Comparison of ENCODE assay signal across 36 cellular contexts in the genomic region with DNA sequence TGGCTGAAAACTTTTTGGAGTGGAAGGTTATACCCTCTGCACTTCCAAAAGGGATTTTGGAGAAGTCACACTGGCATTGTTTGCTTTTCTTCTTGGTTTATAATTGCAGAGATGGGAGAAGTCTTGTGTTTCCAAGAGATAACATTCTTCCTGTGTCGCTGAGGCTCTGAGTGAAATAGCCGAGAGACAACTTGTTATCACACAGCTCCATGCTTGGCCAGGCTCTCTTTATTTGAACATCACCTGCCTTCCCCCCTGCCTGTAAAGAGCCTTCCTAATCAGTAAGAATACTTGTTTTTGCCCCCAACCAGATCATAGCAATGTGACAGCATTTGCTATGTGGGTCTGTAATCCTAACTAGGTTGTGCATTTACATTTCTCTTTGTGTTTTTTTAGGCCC.
"Had no signal": no experiment of that assay in that cellular context is flagged by ENCODE, and none has a peak within 500 bp of the region (broad histone marks: within the 10 kb centered on the region; RNA-seq: fewer than 3 reads in every experiment).

No MANE protein-coding gene starts in this region.

- H3K27me3 ChIP-seq: ascending aorta, cardiac muscle cell had no signal

- DNase-seq: activated CD4-positive, alpha-beta memory T cell treated with anti-CD3 and anti-CD28 coated beads, Interleukin-2, amount 10 ng/mL, durations not matched to agents 7 days and 5 days; activated CD4-positive, alpha-beta T cell treated with anti-CD3 and anti-CD28 coated beads for 1 hour; activated CD4-positive, alpha-beta T cell treated with anti-CD3 and anti-CD28 coated beads for 36 hours; activated CD4-positive, alpha-beta T cell treated with anti-CD3 and anti-CD28 coated beads for 48 hours; activated CD4-positive, alpha-beta T cell treated with anti-CD3 and anti-CD28 coated beads, Interleukin-2, amount 10 ng/mL, durations not matched to agents 7 days and 5 days; activated CD4-positive, alpha-beta T cell treated with anti-CD3 and anti-CD28 coated beads, Interleukin-2, amount 50 U/mL, for 48 hours; activated CD4-positive, CD25-positive, alpha-beta regulatory T cell; activated CD8-positive, alpha-beta memory T cell treated with anti-CD3 and anti-CD28 coated beads, Interleukin-2, amount 50 U/mL, for 4 hours; activated effector memory CD4-positive, alpha-beta T cell treated with Interleukin-2 at 50 U/mL for 16 hours; activated gamma-delta T cell; activated naive CD4-positive, alpha-beta T cell treated with anti-CD3 and anti-CD28 coated beads, Interleukin-2, amount 10 ng/mL, durations not matched to agents 7 days and 5 days; activated naive CD4-positive, alpha-beta T cell treated with Interleukin-2 at 50 U/mL for 16 hours; activated naive CD8-positive, alpha-beta T cell treated with anti-CD3 and anti-CD28 coated beads, Interleukin-2, amount 10 ng/mL, durations not matched to agents 7 days and 5 days; activated naive CD8-positive, alpha-beta T cell treated with anti-CD3 and anti-CD28 coated beads, Interleukin-2, amount 50 U/mL, for 24 hours; activated T-cell treated with anti-CD3 and anti-CD28 coated beads, Interleukin-2, amount 50 U/mL, for 24 hours; activated T-cell treated with anti-CD3 and anti-CD28 coated beads, Interleukin-2, amount 50 U/mL, for 48 hours; amygdala; anterior cingulate cortex; caudate nucleus; cerebellar nuclear complex; T-helper 1 cell; T-helper 2 cell; T-helper 9 cell had no signal

- H3K4me3 Mint-ChIP-seq: activated CD4-positive, alpha-beta memory T cell treated with anti-CD3 and anti-CD28 coated beads, Interleukin-2, amount 10 ng/mL, durations not matched to agents 7 days and 5 days; activated CD4-positive, alpha-beta T cell treated with anti-CD3 and anti-CD28 coated beads for 36 hours; activated CD4-positive, alpha-beta T cell treated with anti-CD3 and anti-CD28 coated beads, Interleukin-2, amount 10 ng/mL, durations not matched to agents 7 days and 5 days; activated naive CD4-positive, alpha-beta T cell treated with anti-CD3 and anti-CD28 coated beads, Interleukin-2, amount 10 ng/mL, durations not matched to agents 7 days and 5 days; activated naive CD4-positive, alpha-beta T cell treated with anti-CD3 and anti-CD28 coated beads, Interleukin-2, amount 50 U/mL, for 24 hours; activated naive CD8-positive, alpha-beta T cell; activated naive CD8-positive, alpha-beta T cell treated with anti-CD3 and anti-CD28 coated beads, Interleukin-2, amount 10 ng/mL, durations not matched to agents 7 days and 5 days; activated naive CD8-positive, alpha-beta T cell treated with anti-CD3 and anti-CD28 coated beads, Interleukin-2, amount 50 U/mL, for 24 hours; activated T-cell treated with anti-CD3 and anti-CD28 coated beads, Interleukin-2, amount 50 U/mL, for 24 hours; brain; central memory CD8-positive, alpha-beta T cell; T-helper 1 cell treated with Interleukin-12 subunit alpha and Interleukin-12 subunit beta and Interleukin-4 antibody, amounts not matched to agents 30 μg/mL and 1 μg/mL, for 36 hours; T-helper 2 cell treated with Interferon-gamma antibody and Interleukin-4, amounts not matched to agents 5 μg/mL and 100 μg/mL, for 36 hours had no signal

- H3K9me3 ChIP-seq: ascending aorta had no signal

- H3K27me3 Mint-ChIP-seq: activated CD4-positive, alpha-beta memory T cell treated with anti-CD3 and anti-CD28 coated beads, Interleukin-2, amount 10 ng/mL, durations not matched to agents 7 days and 5 days; activated CD4-positive, alpha-beta T cell treated with anti-CD3 and anti-CD28 coated beads for 36 hours; activated CD4-positive, alpha-beta T cell treated with anti-CD3 and anti-CD28 coated beads, Interleukin-2, amount 10 ng/mL, durations not matched to agents 7 days and 5 days; activated naive CD4-positive, alpha-beta T cell treated with anti-CD3 and anti-CD28 coated beads, Interleukin-2, amount 10 ng/mL, durations not matched to agents 7 days and 5 days; activated naive CD4-positive, alpha-beta T cell treated with anti-CD3 and anti-CD28 coated beads, Interleukin-2, amount 50 U/mL, for 24 hours; activated naive CD8-positive, alpha-beta T cell; activated naive CD8-positive, alpha-beta T cell treated with anti-CD3 and anti-CD28 coated beads, Interleukin-2, amount 10 ng/mL, durations not matched to agents 7 days and 5 days; activated naive CD8-positive, alpha-beta T cell treated with anti-CD3 and anti-CD28 coated beads, Interleukin-2, amount 50 U/mL, for 24 hours; activated T-cell treated with anti-CD3 and anti-CD28 coated beads, Interleukin-2, amount 50 U/mL, for 24 hours; brain; central memory CD8-positive, alpha-beta T cell had no signal

- H3K27ac Mint-ChIP-seq: activated CD4-positive, alpha-beta memory T cell treated with anti-CD3 and anti-CD28 coated beads, Interleukin-2, amount 10 ng/mL, durations not matched to agents 7 days and 5 days; activated CD4-positive, alpha-beta T cell treated with anti-CD3 and anti-CD28 coated beads for 36 hours; activated CD4-positive, alpha-beta T cell treated with anti-CD3 and anti-CD28 coated beads, Interleukin-2, amount 10 ng/mL, durations not matched to agents 7 days and 5 days; activated naive CD4-positive, alpha-beta T cell treated with anti-CD3 and anti-CD28 coated beads, Interleukin-2, amount 10 ng/mL, durations not matched to agents 7 days and 5 days; activated naive CD4-positive, alpha-beta T cell treated with anti-CD3 and anti-CD28 coated beads, Interleukin-2, amount 50 U/mL, for 24 hours; activated naive CD8-positive, alpha-beta T cell; activated naive CD8-positive, alpha-beta T cell treated with anti-CD3 and anti-CD28 coated beads, Interleukin-2, amount 10 ng/mL, durations not matched to agents 7 days and 5 days; activated naive CD8-positive, alpha-beta T cell treated with anti-CD3 and anti-CD28 coated beads, Interleukin-2, amount 50 U/mL, for 24 hours; activated T-cell treated with anti-CD3 and anti-CD28 coated beads, Interleukin-2, amount 50 U/mL, for 24 hours; activated T-helper 2 cell treated with anti-CD3 and anti-CD28 coated beads, Interferon-gamma antibody, Interleukin-2, Interleukin-4, amounts not matched to agents 10 μg/mL and 5 μg/mL and 100 μg/mL, durations not matched to agents 14 hours and 24 hours and 36 hours; T-helper 1 cell treated with Interleukin-12 subunit alpha and Interleukin-12 subunit beta and Interleukin-4 antibody, amounts not matched to agents 30 μg/mL and 1 μg/mL, for 36 hours; T-helper 2 cell treated with Interferon-gamma antibody and Interleukin-4, amounts not matched to agents 5 μg/mL and 100 μg/mL, for 36 hours had no signal

- ATAC-seq: activated CD4-positive, alpha-beta T cell treated with anti-CD3 and anti-CD28 coated beads for 36 hours; activated CD4-positive, CD25-positive, alpha-beta regulatory T cell treated with anti-CD3 and anti-CD28 coated beads, Interleukin-2, amount 50 U/mL, for 24 hours; activated naive CD8-positive, alpha-beta T cell treated with anti-CD3 and anti-CD28 coated beads, Interleukin-2, amount 50 U/mL, for 24 hours had no signal

- H3K4me3 ChIP-seq: ascending aorta, cardiac muscle cell had no signal

- H3K36me3 ChIP-seq: ascending aorta, cardiac muscle cell had no signal

- H3K4me1 Mint-ChIP-seq: activated CD4-positive, alpha-beta memory T cell treated with anti-CD3 and anti-CD28 coated beads, Interleukin-2, amount 10 ng/mL, durations not matched to agents 7 days and 5 days; activated CD4-positive, alpha-beta T cell treated with anti-CD3 and anti-CD28 coated beads for 36 hours; activated CD4-positive, alpha-beta T cell treated with anti-CD3 and anti-CD28 coated beads, Interleukin-2, amount 10 ng/mL, durations not matched to agents 7 days and 5 days; activated naive CD4-positive, alpha-beta T cell treated with anti-CD3 and anti-CD28 coated beads, Interleukin-2, amount 10 ng/mL, durations not matched to agents 7 days and 5 days; activated naive CD4-positive, alpha-beta T cell treated with anti-CD3 and anti-CD28 coated beads, Interleukin-2, amount 50 U/mL, for 24 hours; activated naive CD8-positive, alpha-beta T cell treated with anti-CD3 and anti-CD28 coated beads, Interleukin-2, amount 10 ng/mL, durations not matched to agents 7 days and 5 days; activated naive CD8-positive, alpha-beta T cell treated with anti-CD3 and anti-CD28 coated beads, Interleukin-2, amount 50 U/mL, for 24 hours; central memory CD8-positive, alpha-beta T cell had no signal

- FAIRE-seq: bronchial epithelial cell, TTC549 had no signal

- H3K27ac ChIP-seq: ascending aorta, cardiac muscle cell, VCaP had no signal

- H3K36me3 Mint-ChIP-seq: activated naive CD4-positive, alpha-beta T cell treated with anti-CD3 and anti-CD28 coated beads, Interleukin-2, amount 10 ng/mL, durations not matched to agents 7 days and 5 days; activated naive CD4-positive, alpha-beta T cell treated with anti-CD3 and anti-CD28 coated beads, Interleukin-2, amount 50 U/mL, for 24 hours; activated naive CD8-positive, alpha-beta T cell; activated naive CD8-positive, alpha-beta T cell treated with anti-CD3 and anti-CD28 coated beads, Interleukin-2, amount 10 ng/mL, durations not matched to agents 7 days and 5 days had no signal
